ENCODE assay signal across 2 cellular contexts in genomic region chr16:414395-415169, GRCh38.
A peak's percentile ranks its signal among the peaks of the same experiment; 100 is the strongest.
TF ChIP-seq lines count a peak whose summit lies in the region.

No MANE protein-coding gene starts in this region.

TF ChIP-seq in GM23338, 12 proteins besides CTCF, POLR2A, EP300 and RAD21:
- TF ChIP-seq POLR2AphosphoS5 (IDR thresholded peaks at IDR 0.05; ENCODE audit: low read depth) (no peak), NANOG (IDR thresholded peaks at IDR 0.05; ENCODE audit: borderline replicate concordance) (no peak), REST (IDR thresholded peaks at IDR 0.05; ENCODE audit: unreplicated experiment) (no peak), ZNF462 (CRISPR knock-in tag; IDR thresholded peaks at IDR 0.05) (no peak), CREB1 (CRISPR knock-in tag; IDR thresholded peaks at IDR 0.05; ENCODE audit: low read depth) (no peak)
TF ChIP-seq in GM23338: peak in this region for 0.

TF ChIP-seq in K562, 482 proteins besides CTCF, POLR2A, EP300 and RAD21:
- peak; percentile 90 for TF ChIP-seq C11orf30 (IDR thresholded peaks at IDR 0.05; ENCODE audit: low read depth)
- TF ChIP-seq KLF1 (tag; IDR thresholded peaks at IDR 0.05): no peak
- no peak for TF ChIP-seq HMG20A (CRISPR knock-in tag; conservative IDR thresholded peaks at IDR 0.05)
- peak; percentile 93 for TF ChIP-seq ZNF316 (IDR thresholded peaks at IDR 0.05)
- TF ChIP-seq HDAC1 (IDR thresholded peaks at IDR 0.05): no peak
- peak; percentile 81 for TF ChIP-seq MAFK (IDR thresholded peaks at IDR 0.05; ENCODE audit: low read length)
- peak; percentile 75 for TF ChIP-seq MAFG (tag; conservative IDR thresholded peaks at IDR 0.05)
- peak; percentile 84 for TF ChIP-seq MAFF (IDR thresholded peaks at IDR 0.05; ENCODE audit: low read length)
- no peak for TF ChIP-seq ZNF143 (CRISPR knock-in tag; IDR thresholded peaks at IDR 0.05)
- no peak for TF ChIP-seq CEBPZ (IDR thresholded peaks at IDR 0.05; ENCODE audit: borderline replicate concordance, low read depth, low read length)
